Comparison of ENCODE assay signal across 21 cellular contexts in the genomic region with DNA sequence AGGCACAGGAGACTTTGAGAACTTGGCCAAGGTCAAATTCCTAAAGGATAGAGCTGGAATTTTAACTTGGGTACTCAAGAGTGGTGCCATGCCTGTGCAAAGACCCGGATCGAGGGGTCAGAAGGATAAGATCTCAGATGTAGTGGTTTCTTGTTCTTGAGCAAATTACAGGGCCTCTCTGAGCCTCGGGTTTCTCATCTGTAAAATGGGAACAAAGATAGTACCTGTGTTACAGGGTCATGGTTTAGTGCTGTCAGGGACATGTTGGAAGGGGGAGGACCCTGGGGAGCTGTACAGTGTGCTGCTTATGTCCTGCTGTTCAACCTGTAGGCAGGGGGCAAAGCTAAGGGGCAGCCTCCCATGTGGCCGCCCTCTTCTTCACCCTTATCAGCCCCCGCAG.
"Had no signal": no experiment of that assay in that cellular context is flagged by ENCODE, and none has a peak within 500 bp of the region (broad histone marks: within the 10 kb centered on the region; RNA-seq: fewer than 3 reads in every experiment).

No MANE protein-coding gene starts in this region.

- H3K9me3 ChIP-seq: esophagus squamous epithelium, gastroesophageal sphincter, left ventricle myocardium inferior, lower lobe of right lung, neutrophil, ovary, right lobe of liver, upper lobe of left lung, uterus had no signal

- H3K36me3 ChIP-seq: esophagus squamous epithelium, gastroesophageal sphincter, left ventricle myocardium inferior, lower lobe of right lung, neutrophil, ovary, right lobe of liver, upper lobe of left lung, uterus had no signal

- H3K4me3 Mint-ChIP-seq: nephron progenitor cell had no signal

- H3K27me3 ChIP-seq: esophagus squamous epithelium, gastroesophageal sphincter, ovary, right lobe of liver, upper lobe of left lung, uterus had no signal

- H3K9me3 Mint-ChIP-seq: naive B cell, nephron progenitor cell had no signal

- H3K4me3 ChIP-seq: esophagus squamous epithelium, gastroesophageal sphincter, left ventricle myocardium inferior, lower lobe of right lung, ovary, right lobe of liver, upper lobe of left lung, uterus had no signal

- H3K27ac ChIP-seq: neutrophil, right lobe of liver, upper lobe of left lung had no signal

- DNase-seq: cerebellar nuclear complex; dermis blood vessel endothelial cell; esophagus squamous epithelium; foreskin fibroblast; glutamatergic neuron; kidney; left cardiac atrium; left ventricle myocardium inferior; lower lobe of right lung; mesenchymal stem cell; naive B cell; nephron progenitor cell; stimulated activated naive CD4-positive, alpha-beta T cell treated with Interleukin-2 at 50 U/mL for 16 hours; upper lobe of left lung had no signal

- ATAC-seq: gastroesophageal sphincter, left cardiac atrium, lower lobe of right lung, right lobe of liver had no signal

- FAIRE-seq: colon, kidney had no signal

- H3K27me3 Mint-ChIP-seq: naive B cell, progenitor cell of endocrine pancreas had no signal

- H3K36me3 Mint-ChIP-seq: naive B cell had no signal

- H3K27ac Mint-ChIP-seq: nephron progenitor cell had no signal
